ENCODE assay signal across 29 cellular contexts in the genomic region with DNA sequence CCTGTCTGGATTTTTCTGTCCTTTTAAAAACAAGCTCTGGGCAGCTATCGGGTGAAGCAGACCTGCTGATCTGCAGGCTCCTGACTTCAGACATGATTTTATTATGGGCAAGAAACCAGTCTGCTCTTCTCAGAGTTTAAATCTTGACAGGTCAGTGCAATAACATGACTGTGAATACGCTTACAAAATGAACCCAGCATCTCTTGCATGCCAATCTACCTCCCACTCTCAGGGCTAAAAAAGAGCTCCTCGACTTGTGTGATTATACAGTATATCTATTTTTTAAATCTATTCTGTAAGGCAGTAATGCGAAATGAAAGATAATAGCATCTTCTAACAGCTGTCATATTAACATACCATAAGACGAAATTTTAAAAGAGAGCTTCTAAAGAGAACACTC.
"Had no signal": no experiment of that assay in that cellular context is flagged by ENCODE, and none has a peak within 500 bp of the region (broad histone marks: within the 10 kb centered on the region; RNA-seq: fewer than 3 reads in every experiment).

No MANE protein-coding gene starts in this region.

- H3K4me1 Mint-ChIP-seq: activated T-helper 17 cell treated with anti-CD3 and anti-CD28 coated beads, Interleukin-2, amount 50 U/mL, for 72 hours; T-helper 17 cell had no signal

- H3K9me3 ChIP-seq: esophagus muscularis mucosa, gastrocnemius medialis, heart right ventricle had no signal

- H3K27ac Mint-ChIP-seq: activated B cell treated with CpG ODN at 0.5 μM for 24 hours; activated CD8-positive, alpha-beta T cell treated with anti-CD3 and anti-CD28 coated beads for 36 hours; activated naive CD8-positive, alpha-beta T cell; activated T-helper 17 cell treated with anti-CD3 and anti-CD28 coated beads, Interleukin-2, amount 50 U/mL, for 72 hours; T-helper 17 cell; T-helper 2 cell treated with Interferon-gamma antibody and Interleukin-4, amounts not matched to agents 5 μg/mL and 100 μg/mL, for 36 hours had no signal

- H3K4me3 ChIP-seq: esophagus muscularis mucosa, gastrocnemius medialis, heart right ventricle had no signal

- H3K36me3 ChIP-seq: esophagus muscularis mucosa, gastrocnemius medialis, heart right ventricle, WERI-Rb-1 had no signal

- ATAC-seq: activated CD4-positive, CD25-positive, alpha-beta regulatory T cell treated with anti-CD3 and anti-CD28 coated beads, Interleukin-2, amount 50 U/mL, for 24 hours; activated CD8-positive, alpha-beta T cell treated with anti-CD3 and anti-CD28 coated beads for 36 hours; activated T-cell treated with anti-CD3 and anti-CD28 coated beads, Interleukin-2, amount 50 U/mL, for 4 hours; activated T-helper 17 cell treated with anti-CD3 and anti-CD28 coated beads, Interleukin-2, amount 50 U/mL, for 72 hours; foreskin keratinocyte; gastrocnemius medialis; heart right ventricle; T-helper 17 cell had no signal

- DNase-seq: activated B cell treated with CpG ODN at 0.5 μM for 24 hours; activated CD4-positive, alpha-beta T cell treated with anti-CD3 and anti-CD28 coated beads for 48 hours; activated CD4-positive, alpha-beta T cell treated with anti-CD3 and anti-CD28 coated beads, Interleukin-2, amount 50 U/mL, for 1 hour; activated CD4-positive, alpha-beta T cell treated with anti-CD3 and anti-CD28 coated beads, Interleukin-2, amount 50 U/mL, for 48 hours; activated CD8-positive, alpha-beta memory T cell treated with anti-CD3 and anti-CD28 coated beads for 24 hours; activated CD8-positive, alpha-beta T cell treated with anti-CD3 and anti-CD28 coated beads for 36 hours; activated effector memory CD4-positive, alpha-beta T cell treated with Interleukin-2 at 50 U/mL for 16 hours; activated gamma-delta T cell treated with Interleukin-2 at 50 U/mL for 16 hours; activated naive CD4-positive, alpha-beta T cell treated with anti-CD3 and anti-CD28 coated beads, Interleukin-2, amount 50 U/mL, for 16 hours; activated naive CD4-positive, alpha-beta T cell treated with Interleukin-2 at 50 U/mL for 16 hours; activated T-cell treated with anti-CD3 and anti-CD28 coated beads, Interleukin-2, amount 50 U/mL, for 4 hours; amniotic stem cell; central memory CD4-positive, alpha-beta T cell; cerebellar nuclear complex; cortex of kidney; effector CD4-positive, alpha-beta T cell; erythroblast; foreskin keratinocyte; gastrocnemius medialis; heart right ventricle; T-helper 1 cell; T-helper 17 cell; T1000; WERI-Rb-1 had no signal

- H3K27ac ChIP-seq: esophagus muscularis mucosa, foreskin keratinocyte, gastrocnemius medialis, heart right ventricle, WERI-Rb-1 had no signal

- H3K9me3 Mint-ChIP-seq: activated B cell treated with CpG ODN at 0.5 μM for 24 hours; activated CD8-positive, alpha-beta T cell treated with anti-CD3 and anti-CD28 coated beads for 36 hours; activated T-cell treated with anti-CD3 and anti-CD28 coated beads, Interleukin-2, amount 50 U/mL, for 4 hours; activated T-helper 17 cell treated with anti-CD3 and anti-CD28 coated beads, Interleukin-2, amount 50 U/mL, for 72 hours; T-helper 2 cell treated with Interferon-gamma antibody and Interleukin-4, amounts not matched to agents 5 μg/mL and 100 μg/mL, for 36 hours had no signal

- H3K36me3 Mint-ChIP-seq: activated naive CD8-positive, alpha-beta T cell had no signal

- H3K4me3 Mint-ChIP-seq: activated B cell treated with CpG ODN at 0.5 μM for 24 hours; activated CD8-positive, alpha-beta T cell treated with anti-CD3 and anti-CD28 coated beads for 36 hours; activated naive CD8-positive, alpha-beta T cell; activated T-cell treated with anti-CD3 and anti-CD28 coated beads, Interleukin-2, amount 50 U/mL, for 4 hours; activated T-helper 17 cell treated with anti-CD3 and anti-CD28 coated beads, Interleukin-2, amount 50 U/mL, for 72 hours; T-helper 17 cell; T-helper 2 cell treated with Interferon-gamma antibody and Interleukin-4, amounts not matched to agents 5 μg/mL and 100 μg/mL, for 36 hours had no signal

- H3K4me1 ChIP-seq: esophagus muscularis mucosa, foreskin keratinocyte, gastrocnemius medialis had no signal
